Comparison of ENCODE assay signal across 22 cellular contexts in the genomic region with DNA sequence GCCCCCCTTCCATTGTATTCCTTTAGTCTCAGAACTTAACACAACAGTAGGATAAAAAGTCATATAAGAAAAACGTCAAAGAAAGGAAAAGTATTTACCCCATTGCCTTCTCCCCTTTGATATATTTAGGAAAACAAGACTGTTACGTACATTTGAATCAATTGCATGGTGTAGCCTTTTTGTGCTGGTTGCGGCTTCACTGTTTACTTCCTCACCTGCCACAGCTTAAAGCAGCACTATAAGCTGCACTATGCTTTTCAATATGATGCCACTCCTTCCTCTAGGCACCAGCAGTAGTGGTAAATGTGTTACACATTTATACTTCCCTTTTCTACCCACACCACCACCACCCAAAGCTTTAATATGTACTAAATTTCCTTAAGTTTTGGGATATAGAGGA.
DNase-seq lines count a peak whose midpoint lies in the region; ATAC-seq, FAIRE-seq and TF ChIP-seq lines count a peak whose summit lies in the region.
"Had no signal": no experiment of that assay in that cellular context is flagged by ENCODE, and none has a peak within 500 bp of the region (broad histone marks: within the 10 kb centered on the region; RNA-seq: fewer than 3 reads in every experiment).

No MANE protein-coding gene starts in this region.

- no peak for ATAC-seq in activated CD8-positive, alpha-beta T cell treated with anti-CD3 and anti-CD28 coated beads, Interleukin-2, amount 10 ng/mL, durations not matched to agents 7 days and 5 days
- ATAC-seq in activated CD8-positive, alpha-beta T cell treated with anti-CD3 and anti-CD28 coated beads for 36 hours, result no peak
- ATAC-seq in effector memory CD8-positive, alpha-beta T cell (replicated peaks), result peak; percentile 69
- no peak for ATAC-seq in HG02610 (IDR thresholded peaks at IDR 0.05; ENCODE audit: unreplicated experiment)
- ATAC-seq: activated CD4-positive, CD25-positive, alpha-beta regulatory T cell treated with anti-CD3 and anti-CD28 coated beads, Interleukin-2, amount 50 U/mL, for 24 hours; activated naive CD8-positive, alpha-beta T cell treated with anti-CD3 and anti-CD28 coated beads, Interleukin-2, amount 50 U/mL, for 24 hours; K562; mucosa of descending colon; sciatic nerve; SK-N-SH treated with all-trans-retinoic acid at 6 μM for 48 hours had no signal

- H3K4me3 ChIP-seq in osteoblast (ENCODE audit: insufficient read depth, low read length), result no peak overlapping the region
- H3K4me3 ChIP-seq: K562, mucosa of descending colon, stomach, tibial nerve had no signal

- peaks cover 9% of the 10 kb centered on the region for H3K4me1 Mint-ChIP-seq in activated CD8-positive, alpha-beta T cell treated with anti-CD3 and anti-CD28 coated beads, Interleukin-2, amount 10 ng/mL, durations not matched to agents 7 days and 5 days (ENCODE audit: low read depth)
- H3K4me1 Mint-ChIP-seq in activated CD8-positive, alpha-beta T cell treated with anti-CD3 and anti-CD28 coated beads for 36 hours (ENCODE audit: low read depth), result peaks cover 6% of the 10 kb centered on the region
- H3K4me1 Mint-ChIP-seq in effector memory CD8-positive, alpha-beta T cell (ENCODE audit: low read depth in 2 of 2), result peaks cover 0 to 6% of the 10 kb centered on the region in 2 donors

- no peaks in the 10 kb centered on the region for H3K36me3 ChIP-seq in osteoblast (ENCODE audit: insufficient read depth, low read length)

- H3K4me1 ChIP-seq in osteoblast (ENCODE audit: insufficient read depth, low read length), result no peaks in the 10 kb centered on the region
- H3K4me1 ChIP-seq: stomach, tibial nerve had no signal

- FAIRE-seq in HTR-8/SVneo (lab: Jason Lieb, UNC), result no peak
- FAIRE-seq: K562 had no signal

- H3K27me3 Mint-ChIP-seq in activated CD8-positive, alpha-beta T cell treated with anti-CD3 and anti-CD28 coated beads, Interleukin-2, amount 10 ng/mL, durations not matched to agents 7 days and 5 days (ENCODE audit: low read depth), result no peaks in the 10 kb centered on the region
- no peaks in the 10 kb centered on the region for H3K27me3 Mint-ChIP-seq in activated CD8-positive, alpha-beta T cell treated with anti-CD3 and anti-CD28 coated beads for 36 hours
- no peaks in the 10 kb centered on the region for H3K27me3 Mint-ChIP-seq in effector memory CD8-positive, alpha-beta T cell
- H3K27me3 Mint-ChIP-seq: activated naive CD8-positive, alpha-beta T cell treated with anti-CD3 and anti-CD28 coated beads, Interleukin-2, amount 50 U/mL, for 24 hours; central memory CD8-positive, alpha-beta T cell had no signal

- H3K4me2 ChIP-seq in osteoblast (ENCODE audit: insufficient read depth, low read length), result no peak overlapping the region

- intact Hi-C loops in activated CD8-positive, alpha-beta T cell treated with anti-CD3 and anti-CD28 coated beads for 36 hours (cut with micrococcal nuclease), result no loop called here

- H3K27ac ChIP-seq in osteoblast (ENCODE audit: low read depth, low read length), result no peak overlapping the region
- H3K27ac ChIP-seq: stomach, tibial nerve had no signal

- no peaks in the 10 kb centered on the region for H3K27me3 ChIP-seq in osteoblast (ENCODE audit: insufficient read depth, low read length)
- H3K27me3 ChIP-seq: stomach, tibial nerve had no signal

- H2AFZ ChIP-seq in osteoblast (ENCODE audit: low read length), result no peak overlapping the region

- H3K27ac Mint-ChIP-seq in activated CD8-positive, alpha-beta T cell treated with anti-CD3 and anti-CD28 coated beads, Interleukin-2, amount 10 ng/mL, durations not matched to agents 7 days and 5 days, result peak overlapping the region; percentile 28
- no peak overlapping the region for H3K27ac Mint-ChIP-seq in activated CD8-positive, alpha-beta T cell treated with anti-CD3 and anti-CD28 coated beads for 36 hours
- H3K27ac Mint-ChIP-seq in effector memory CD8-positive, alpha-beta T cell, result no peak overlapping the region
- H3K27ac Mint-ChIP-seq: activated naive CD8-positive, alpha-beta T cell treated with anti-CD3 and anti-CD28 coated beads, Interleukin-2, amount 50 U/mL, for 24 hours had no signal

- H3K9me3 Mint-ChIP-seq in activated CD8-positive, alpha-beta T cell treated with anti-CD3 and anti-CD28 coated beads, Interleukin-2, amount 10 ng/mL, durations not matched to agents 7 days and 5 days (ENCODE audit: insufficient read depth), result no peaks in the 10 kb centered on the region
- no peaks in the 10 kb centered on the region for H3K9me3 Mint-ChIP-seq in activated CD8-positive, alpha-beta T cell treated with anti-CD3 and anti-CD28 coated beads for 36 hours
- no peaks in the 10 kb centered on the region for H3K9me3 Mint-ChIP-seq in effector memory CD8-positive, alpha-beta T cell
- H3K9me3 Mint-ChIP-seq: activated naive CD8-positive, alpha-beta T cell treated with anti-CD3 and anti-CD28 coated beads, Interleukin-2, amount 50 U/mL, for 24 hours; central memory CD8-positive, alpha-beta T cell had no signal

- H3K4me3 Mint-ChIP-seq in activated CD8-positive, alpha-beta T cell treated with anti-CD3 and anti-CD28 coated beads, Interleukin-2, amount 10 ng/mL, durations not matched to agents 7 days and 5 days, result no peak overlapping the region
- no peak overlapping the region for H3K4me3 Mint-ChIP-seq in activated CD8-positive, alpha-beta T cell treated with anti-CD3 and anti-CD28 coated beads for 36 hours
- H3K4me3 Mint-ChIP-seq in effector memory CD8-positive, alpha-beta T cell, result peak overlapping the region in 1 of 2 donors; percentile 10
- H3K4me3 Mint-ChIP-seq: activated naive CD8-positive, alpha-beta T cell treated with anti-CD3 and anti-CD28 coated beads, Interleukin-2, amount 50 U/mL, for 24 hours; central memory CD8-positive, alpha-beta T cell had no signal

- POLR2A ChIA-PET in activated CD8-positive, alpha-beta T cell treated with anti-CD3 and anti-CD28 coated beads, Interleukin-2, amount 10 ng/mL, durations not matched to agents 7 days and 5 days (lab: Charles Lee), result no interaction called here
- POLR2A ChIA-PET in activated CD8-positive, alpha-beta T cell treated with anti-CD3 and anti-CD28 coated beads for 36 hours (lab: Charles Lee), result no interaction called here

- no peaks in the 10 kb centered on the region for H4K20me1 ChIP-seq in osteoblast (ENCODE audit: insufficient read depth, low read length)

- H3K79me2 ChIP-seq in osteoblast (ENCODE audit: insufficient read depth, low read length), result no peaks in the 10 kb centered on the region

- no peaks in the 10 kb centered on the region for H3K36me3 Mint-ChIP-seq in activated CD8-positive, alpha-beta T cell treated with anti-CD3 and anti-CD28 coated beads, Interleukin-2, amount 10 ng/mL, durations not matched to agents 7 days and 5 days (ENCODE audit: low read depth)
- H3K36me3 Mint-ChIP-seq in activated CD8-positive, alpha-beta T cell treated with anti-CD3 and anti-CD28 coated beads for 36 hours (ENCODE audit: low read depth), result peaks cover 4% of the 10 kb centered on the region
- no peaks in the 10 kb centered on the region for H3K36me3 Mint-ChIP-seq in effector memory CD8-positive, alpha-beta T cell (ENCODE audit: insufficient read depth)

- no peaks in the 10 kb centered on the region for H3K9me3 ChIP-seq in osteoblast (ENCODE audit: low read depth, low read length)
- H3K9me3 ChIP-seq: mucosa of descending colon, stomach, tibial nerve had no signal

- no peak for TF ChIP-seq CTCF in activated CD8-positive, alpha-beta T cell treated with anti-CD3 and anti-CD28 coated beads for 36 hours (IDR thresholded peaks at IDR 0.05)
- TF ChIP-seq CTCF in osteoblast (IDR thresholded peaks at IDR 0.05; ENCODE audit: extremely low read depth, low read depth, low read length), result no peak

- CTCF ChIA-PET in activated CD8-positive, alpha-beta T cell treated with anti-CD3 and anti-CD28 coated beads, Interleukin-2, amount 10 ng/mL, durations not matched to agents 7 days and 5 days (lab: Charles Lee), result no interaction called here
- CTCF ChIA-PET in activated CD8-positive, alpha-beta T cell treated with anti-CD3 and anti-CD28 coated beads for 36 hours (lab: Charles Lee), result no interaction called here

- no peak for DNase-seq in activated CD8-positive, alpha-beta T cell treated with anti-CD3 and anti-CD28 coated beads, Interleukin-2, amount 10 ng/mL, durations not matched to agents 7 days and 5 days
- no peak for DNase-seq in activated CD8-positive, alpha-beta T cell treated with anti-CD3 and anti-CD28 coated beads for 36 hours
- DNase-seq in MV-4-11 (lab: John Stamatoyannopoulos, UW) (peak; percentile 72), OCI-M1 (lab: John Stamatoyannopoulos, UW) (no peak), osteoblast (ENCODE audit: insufficient read length, low spot score, missing footprints) (no peak), HTR-8/SVneo (ENCODE audit: insufficient read length, low spot score) (no peak)
- DNase-seq in effector memory CD8-positive, alpha-beta T cell, result no peak
- DNase-seq: activated effector memory CD4-positive, alpha-beta T cell treated with anti-CD3 and anti-CD28 coated beads, Interleukin-2, amount 50 U/mL, for 16 hours; activated naive CD8-positive, alpha-beta T cell treated with anti-CD3 and anti-CD28 coated beads, Interleukin-2, amount 50 U/mL, for 24 hours; DMS153; MM.1S; mucosa of descending colon; NCI-H526 treated with DMSO at 0.1 percent for 48 hours; stimulated activated CD4-positive, alpha-beta T cell treated with anti-CD3 and anti-CD28 coated beads, Interleukin-15, amount 100 ng/mL, for 24 hours; stomach had no signal
